Comparison of ENCODE assay signal across 22 cellular contexts in the genomic region with DNA sequence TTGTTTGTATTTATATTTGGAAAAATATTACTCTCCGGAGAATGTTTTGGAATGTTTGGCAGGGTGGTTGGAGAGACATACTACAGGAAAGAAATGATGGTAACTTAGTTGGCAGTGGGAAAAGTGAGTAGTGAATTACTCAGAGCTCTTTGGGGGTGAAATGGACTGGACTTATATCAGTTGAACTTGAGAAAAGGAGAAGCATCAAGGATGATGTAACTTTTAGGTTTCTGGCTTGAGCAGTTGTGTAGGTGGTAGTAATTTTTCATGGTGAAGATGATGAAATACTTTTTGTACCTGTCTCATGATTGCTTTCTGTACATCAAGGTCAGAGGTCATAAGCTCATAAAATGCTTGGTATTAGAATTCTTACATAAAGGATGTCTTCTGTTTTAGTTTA.
A peak's percentile ranks its signal among the peaks of the same experiment; 100 is the strongest.
DNase-seq lines count a peak whose midpoint lies in the region; ATAC-seq and TF ChIP-seq lines count a peak whose summit lies in the region.
"Had no signal": no experiment of that assay in that cellular context is flagged by ENCODE, and none has a peak within 500 bp of the region (broad histone marks: within the 10 kb centered on the region; RNA-seq: fewer than 3 reads in every experiment).

No MANE protein-coding gene starts in this region.

- H3K4me3 Mint-ChIP-seq in endothelial cell (ENCODE audit: unreplicated experiment): no peak overlapping the region
- H3K4me3 Mint-ChIP-seq: activated CD4-positive, alpha-beta memory T cell treated with anti-CD3 and anti-CD28 coated beads, Interleukin-2, amount 10 ng/mL, durations not matched to agents 7 days and 5 days; activated T-helper 17 cell treated with anti-CD3 and anti-CD28 coated beads, Interleukin-2, amount 50 U/mL, for 72 hours; dendritic cell treated with granulocyte-macrophage colony-stimulating factor and Interleukin-4, amounts not matched to agents 40 ng/mL and 50 ng/mL, for 4 days; nephron had no signal

- H3K4me1 Mint-ChIP-seq in endothelial cell (ENCODE audit: unreplicated experiment): peaks cover 6% of the 10 kb centered on the region
- H3K4me1 Mint-ChIP-seq: activated T-helper 17 cell treated with anti-CD3 and anti-CD28 coated beads, Interleukin-2, amount 50 U/mL, for 72 hours had no signal

- 0% methylated on average over 1 of the region's 1 CpG for WGBS in GM23248 (ENCODE audit: low coverage in 1 of 2, low lambda C conversion rate in 2 of 2, missing lambda C conversion rate in 2 of 2), 2 experiments

- in situ Hi-C loops in GM23248 (cut with MboI): no loop called here

- H3K4me2 ChIP-seq in GM23248 (ENCODE audit: unreplicated experiment): peak overlapping the region; percentile 29

- DNase-seq in AG04449 (ENCODE audit: low read depth, low spot score) (peak; percentile 57), GM23248 (peak; percentile 83), fibroblast of the aortic adventitia (ENCODE audit: low read depth) (peak; percentile 47), NCI-H1105 (lab: John Stamatoyannopoulos, UW) (no peak), endothelial cell (ENCODE audit: low spot score) (no peak)
- DNase-seq in activated CD4-positive, CD25-positive, alpha-beta regulatory T cell (lab: John Stamatoyannopoulos, UW): no peak
- DNase-seq in activated T-cell treated with anti-CD3 and anti-CD28 coated beads, Interleukin-2, amount 50 U/mL, for 48 hours: no peak
- DNase-seq: activated CD4-positive, alpha-beta memory T cell treated with anti-CD3 and anti-CD28 coated beads, Interleukin-2, amount 10 ng/mL, durations not matched to agents 7 days and 5 days; GF-D8; lower lobe of right lung; MV-4-11; NCI-H2107; NK-92 treated with Interleukin-12 subunit alpha and Interleukin-12 subunit beta, amount 100 ng/mL, for 24 hours; stimulated activated CD8-positive, alpha-beta memory T cell treated with anti-CD3 and anti-CD28 coated beads, Interleukin-4, amount 100 ng/mL, for 48 hours had no signal

- no peaks in the 10 kb centered on the region for H3K79me2 ChIP-seq in GM23248 (ENCODE audit: insufficient read depth)

- H3K36me3 Mint-ChIP-seq in endothelial cell (ENCODE audit: low read depth, unreplicated experiment): no peaks in the 10 kb centered on the region

- H2AFZ ChIP-seq in GM23248: no peak overlapping the region

- H3K36me3 ChIP-seq in GM23248 (ENCODE audit: low read depth): no peaks in the 10 kb centered on the region
- H3K36me3 ChIP-seq: ascending aorta, lower lobe of right lung, right atrium auricular region, SJSA1, tibial nerve had no signal

- TF ChIP-seq CTCF in AG04449 (IDR thresholded peaks at IDR 0.05; ENCODE audit: insufficient read depth, low read length, missing control alignments) (no peak), fibroblast of the aortic adventitia (IDR thresholded peaks at IDR 0.05; ENCODE audit: insufficient read depth, low read length) (no peak), endothelial cell (IDR thresholded peaks at IDR 0.05; ENCODE audit: unreplicated experiment) (no peak)

- H3K4me1 ChIP-seq in GM23248 (ENCODE audit: insufficient read depth): peaks cover 10% of the 10 kb centered on the region; the same call in 1 of the 2 replicates
- H3K4me1 ChIP-seq: ascending aorta, lower lobe of right lung, right atrium auricular region, SJSA1 had no signal

- H3K9me3 ChIP-seq in GM23248 (ENCODE audit: low read depth): no peaks in the 10 kb centered on the region
- H3K9me3 ChIP-seq: ascending aorta, lower lobe of right lung, right atrium auricular region, SJSA1, tibial nerve had no signal

- no peak overlapping the region for H3K4me3 ChIP-seq in AG04449 (ENCODE audit: low read depth, low read length)
- no peak overlapping the region for H3K4me3 ChIP-seq in GM23248
- no peak overlapping the region for H3K4me3 ChIP-seq in fibroblast of the aortic adventitia (ENCODE audit: low read depth, low read length)
- H3K4me3 ChIP-seq: ascending aorta, lower lobe of right lung, right atrium auricular region, SJSA1, tibial nerve had no signal

- H3K27ac ChIP-seq in GM23248: no peak overlapping the region
- H3K27ac ChIP-seq: ascending aorta, lower lobe of right lung, right atrium auricular region, SJSA1, tibial nerve had no signal

- CTCF ChIA-PET in AG04449 (lab: Yijun Ruan, JAX): interaction anchor here (1.7 to 1.8 kb wide), 2 partner anchors 10 to 483 kb away, joined by 7 to 8 read pairs; no protein-coding TSS in a partner anchor

- H3K9me3 Mint-ChIP-seq in endothelial cell (ENCODE audit: unreplicated experiment): no peaks in the 10 kb centered on the region
- H3K9me3 Mint-ChIP-seq: activated CD4-positive, alpha-beta memory T cell treated with anti-CD3 and anti-CD28 coated beads, Interleukin-2, amount 10 ng/mL, durations not matched to agents 7 days and 5 days; activated T-helper 17 cell treated with anti-CD3 and anti-CD28 coated beads, Interleukin-2, amount 50 U/mL, for 72 hours; dendritic cell treated with granulocyte-macrophage colony-stimulating factor and Interleukin-4, amounts not matched to agents 40 ng/mL and 50 ng/mL, for 4 days; nephron had no signal

- POLR2A ChIA-PET in AG04449 (lab: Yijun Ruan, JAX): no interaction called here

- H3K27me3 ChIP-seq in GM23248 (replicated peaks; ENCODE audit: insufficient read depth): no peaks in the 10 kb centered on the region
- H3K27me3 ChIP-seq: ascending aorta, right atrium auricular region, SJSA1, tibial nerve had no signal

- peak; percentile 58; the same call in 2 of the 3 replicates for ATAC-seq in SK-N-SH treated with all-trans-retinoic acid at 6 μM for 48 hours
- ATAC-seq: activated T-helper 17 cell treated with anti-CD3 and anti-CD28 coated beads, Interleukin-2, amount 50 U/mL, for 72 hours; lower lobe of right lung had no signal

- H3K27ac Mint-ChIP-seq in endothelial cell (ENCODE audit: unreplicated experiment): no peak overlapping the region
- H3K27ac Mint-ChIP-seq: activated CD4-positive, alpha-beta memory T cell treated with anti-CD3 and anti-CD28 coated beads, Interleukin-2, amount 10 ng/mL, durations not matched to agents 7 days and 5 days; activated T-helper 17 cell treated with anti-CD3 and anti-CD28 coated beads, Interleukin-2, amount 50 U/mL, for 72 hours; dendritic cell treated with granulocyte-macrophage colony-stimulating factor and Interleukin-4, amounts not matched to agents 40 ng/mL and 50 ng/mL, for 4 days; nephron had no signal

- no peaks in the 10 kb centered on the region for H4K20me1 ChIP-seq in GM23248 (ENCODE audit: insufficient read depth)

- no peaks in the 10 kb centered on the region for H3K27me3 Mint-ChIP-seq in endothelial cell (ENCODE audit: unreplicated experiment)
- H3K27me3 Mint-ChIP-seq: activated CD4-positive, alpha-beta memory T cell treated with anti-CD3 and anti-CD28 coated beads, Interleukin-2, amount 10 ng/mL, durations not matched to agents 7 days and 5 days; activated T-helper 17 cell treated with anti-CD3 and anti-CD28 coated beads, Interleukin-2, amount 50 U/mL, for 72 hours; dendritic cell treated with granulocyte-macrophage colony-stimulating factor and Interleukin-4, amounts not matched to agents 40 ng/mL and 50 ng/mL, for 4 days had no signal

- H3F3A ChIP-seq in GM23248 (ENCODE audit: insufficient read depth): peaks cover 7% of the 10 kb centered on the region; the same call in 1 of the 2 replicates

- H3K9ac ChIP-seq in GM23248: no peak overlapping the region

- no peaks in the 10 kb centered on the region for H3K9me2 ChIP-seq in GM23248 (ENCODE audit: insufficient read depth)

TF ChIP-seq in SK-N-SH treated with all-trans-retinoic acid at 6 μM for 48 hours, 23 proteins besides CTCF, POLR2A, EP300 and RAD21 (continues in another document):
- TF ChIP-seq CSDC2 (CRISPR knock-in tag; IDR thresholded peaks at IDR 0.05): no peak
- no peak for TF ChIP-seq ZNF565 (CRISPR knock-in tag; conservative IDR thresholded peaks at IDR 0.05; ENCODE audit: low read depth)
- no peak for TF ChIP-seq POU6F1 (CRISPR knock-in tag; IDR thresholded peaks at IDR 0.05; ENCODE audit: borderline replicate concordance, low read depth)
- TF ChIP-seq PPARA (CRISPR knock-in tag; IDR thresholded peaks at IDR 0.05; ENCODE audit: borderline replicate concordance): no peak
- no peak for TF ChIP-seq ESRRG (CRISPR knock-in tag; IDR thresholded peaks at IDR 0.05)
- no peak for TF ChIP-seq PATZ1 (CRISPR knock-in tag; IDR thresholded peaks at IDR 0.05; ENCODE audit: borderline replicate concordance)
- TF ChIP-seq GLIS3 (CRISPR knock-in tag; IDR thresholded peaks at IDR 0.05): no peak

Comparison
In these comparisons a context has a peak if more than half of its experiments do, and no peak if none do; other contexts are left out.
1. DNase-seq: peak in AG04449 (single experiment), GM23248 (single experiment) and fibroblast of the aortic adventitia (single experiment); none in activated CD4-positive, CD25-positive, alpha-beta regulatory T cell (0 of 4), NCI-H1105 (single experiment), endothelial cell (single experiment) and activated T-cell treated with anti-CD3 and anti-CD28 coated beads, Interleukin-2, amount 50 U/mL, for 48 hours (0 of 2).